ENCODE assay signal across 17 cellular contexts in genomic region chr13:114260818-114261217, GRCh38. TPM values are rescaled to one million over a fixed set of nuclear protein-coding genes. Genes with fewer than 3 reads are reported as not detected.
DNase-seq lines count a peak whose midpoint lies in the region; ATAC-seq, FAIRE-seq and TF ChIP-seq lines count a peak whose summit lies in the region.
"Had no signal": no experiment of that assay in that cellular context is flagged by ENCODE, and none has a peak within 500 bp of the region (broad histone marks: within the 10 kb centered on the region; RNA-seq: fewer than 3 reads in every experiment).

No MANE protein-coding gene starts in this region.

- no peaks in the 10 kb centered on the region for H3K27me3 Mint-ChIP-seq in activated naive CD4-positive, alpha-beta T cell treated with anti-CD3 and anti-CD28 coated beads, Interleukin-2, amount 10 ng/mL, durations not matched to agents 7 days and 5 days
- no peaks in the 10 kb centered on the region for H3K27me3 Mint-ChIP-seq in activated T-helper 17 cell treated with anti-CD3 and anti-CD28 coated beads, Interleukin-2, amount 50 U/mL, for 72 hours
- H3K27me3 Mint-ChIP-seq in neural crest cell (ENCODE audit: low read depth): no peaks in the 10 kb centered on the region
- H3K27me3 Mint-ChIP-seq: activated CD4-positive, alpha-beta T cell treated with anti-CD3 and anti-CD28 coated beads, Interleukin-2, amount 10 ng/mL, durations not matched to agents 24 days and 14 days had no signal

- no peak for TF ChIP-seq CTCF in neural crest cell (conservative IDR thresholded peaks at IDR 0.05)
- TF ChIP-seq CTCF in GM13976 (IDR thresholded peaks at IDR 0.05; ENCODE audit: borderline replicate concordance, control extremely low read depth, extremely low read depth, insufficient read depth, missing control alignments): no peak

- H3K36me3 Mint-ChIP-seq in activated naive CD4-positive, alpha-beta T cell treated with anti-CD3 and anti-CD28 coated beads, Interleukin-2, amount 50 U/mL, for 72 hours: peaks cover 22 to 39% of the 10 kb centered on the region in 2 donors
- peaks cover 71% of the 10 kb centered on the region for H3K36me3 Mint-ChIP-seq in activated naive CD4-positive, alpha-beta T cell treated with anti-CD3 and anti-CD28 coated beads, Interleukin-2, amount 10 ng/mL, durations not matched to agents 7 days and 5 days
- peaks cover 100% of the 10 kb centered on the region for H3K36me3 Mint-ChIP-seq in activated T-helper 17 cell treated with anti-CD3 and anti-CD28 coated beads, Interleukin-2, amount 50 U/mL, for 72 hours (ENCODE audit: low read depth)
- H3K36me3 Mint-ChIP-seq in neural crest cell (ENCODE audit: low read depth): peaks cover 9% of the 10 kb centered on the region

- peaks cover 43% of the 10 kb centered on the region for H3K4me1 Mint-ChIP-seq in activated naive CD4-positive, alpha-beta T cell treated with anti-CD3 and anti-CD28 coated beads, Interleukin-2, amount 10 ng/mL, durations not matched to agents 7 days and 5 days
- peaks cover 28% of the 10 kb centered on the region for H3K4me1 Mint-ChIP-seq in activated T-helper 17 cell treated with anti-CD3 and anti-CD28 coated beads, Interleukin-2, amount 50 U/mL, for 72 hours
- H3K4me1 Mint-ChIP-seq in neural crest cell: no peaks in the 10 kb centered on the region

- no peaks in the 10 kb centered on the region for H3K9me3 Mint-ChIP-seq in activated naive CD4-positive, alpha-beta T cell treated with anti-CD3 and anti-CD28 coated beads, Interleukin-2, amount 50 U/mL, for 72 hours
- no peaks in the 10 kb centered on the region for H3K9me3 Mint-ChIP-seq in activated naive CD4-positive, alpha-beta T cell treated with anti-CD3 and anti-CD28 coated beads, Interleukin-2, amount 10 ng/mL, durations not matched to agents 7 days and 5 days
- no peaks in the 10 kb centered on the region for H3K9me3 Mint-ChIP-seq in activated T-helper 17 cell treated with anti-CD3 and anti-CD28 coated beads, Interleukin-2, amount 50 U/mL, for 72 hours
- H3K9me3 Mint-ChIP-seq in neural crest cell: no peaks in the 10 kb centered on the region
- H3K9me3 Mint-ChIP-seq: activated CD4-positive, alpha-beta T cell treated with anti-CD3 and anti-CD28 coated beads, Interleukin-2, amount 10 ng/mL, durations not matched to agents 24 days and 14 days; activated naive CD4-positive, alpha-beta T cell treated with anti-CD3 and anti-CD28 coated beads for 36 hours had no signal

- no peak for TF ChIP-seq POLR2A in H54 (IDR thresholded peaks at IDR 0.05; ENCODE audit: low read depth, low read length)

- peak overlapping the region; percentile 11 to 88 for H3K27ac Mint-ChIP-seq in activated naive CD4-positive, alpha-beta T cell treated with anti-CD3 and anti-CD28 coated beads, Interleukin-2, amount 50 U/mL, for 72 hours
- H3K27ac Mint-ChIP-seq in activated naive CD4-positive, alpha-beta T cell treated with anti-CD3 and anti-CD28 coated beads, Interleukin-2, amount 10 ng/mL, durations not matched to agents 7 days and 5 days: no peak overlapping the region
- H3K27ac Mint-ChIP-seq in activated T-helper 17 cell treated with anti-CD3 and anti-CD28 coated beads, Interleukin-2, amount 50 U/mL, for 72 hours: peak overlapping the region; percentile 78
- peak overlapping the region; percentile 2 for H3K27ac Mint-ChIP-seq in neural crest cell (ENCODE audit: unreplicated experiment)

- no peak for DNase-seq in activated naive CD4-positive, alpha-beta T cell treated with anti-CD3 and anti-CD28 coated beads, Interleukin-2, amount 50 U/mL, for 72 hours (ENCODE audit: low spot score in 2 of 2)
- DNase-seq in activated naive CD4-positive, alpha-beta T cell treated with anti-CD3 and anti-CD28 coated beads, Interleukin-2, amount 10 ng/mL, durations not matched to agents 7 days and 5 days: no peak
- no peak for DNase-seq in H54 (ENCODE audit: insufficient read length, low spot score)
- DNase-seq in neural crest cell (ENCODE audit: low read depth, low spot score): no peak
- DNase-seq in urothelium cell line (ENCODE audit: low spot score): no peak
- DNase-seq in GM13976 (ENCODE audit: low spot score): no peak
- DNase-seq in DMS 273 treated with DMSO at 0.1 percent for 48 hours (lab: John Stamatoyannopoulos, UW): no peak
- DNase-seq: activated CD4-positive, alpha-beta T cell treated with anti-CD3 and anti-CD28 coated beads, Interleukin-2, amount 10 ng/mL, durations not matched to agents 24 days and 14 days; activated naive CD4-positive, alpha-beta T cell treated with anti-CD3 and anti-CD28 coated beads for 36 hours; head of caudate nucleus; KG1; left lung; stimulated activated CD4-positive, alpha-beta T cell treated with anti-CD3 and anti-CD28 coated beads, Interleukin-4, amount 100 ng/mL, for 1 hour; uterus had no signal

- peak; percentile 48 for FAIRE-seq in H54 (lab: Jason Lieb, UNC)
- no peak for FAIRE-seq in urothelium cell line (lab: Jason Lieb, UNC)
- FAIRE-seq: colon had no signal

- H3K4me3 Mint-ChIP-seq in activated naive CD4-positive, alpha-beta T cell treated with anti-CD3 and anti-CD28 coated beads, Interleukin-2, amount 10 ng/mL, durations not matched to agents 7 days and 5 days: no peak overlapping the region
- no peak overlapping the region for H3K4me3 Mint-ChIP-seq in activated T-helper 17 cell treated with anti-CD3 and anti-CD28 coated beads, Interleukin-2, amount 50 U/mL, for 72 hours
- H3K4me3 Mint-ChIP-seq in neural crest cell: no peak overlapping the region
- H3K4me3 Mint-ChIP-seq: activated CD4-positive, alpha-beta T cell treated with anti-CD3 and anti-CD28 coated beads, Interleukin-2, amount 10 ng/mL, durations not matched to agents 24 days and 14 days; activated naive CD4-positive, alpha-beta T cell treated with anti-CD3 and anti-CD28 coated beads for 36 hours had no signal

- CTCF ChIA-PET in activated naive CD4-positive, alpha-beta T cell treated with anti-CD3 and anti-CD28 coated beads, Interleukin-2, amount 10 ng/mL, durations not matched to agents 7 days and 5 days (lab: Charles Lee): no interaction called here

- no peak for ATAC-seq in activated naive CD4-positive, alpha-beta T cell treated with anti-CD3 and anti-CD28 coated beads, Interleukin-2, amount 50 U/mL, for 72 hours
- no peak for ATAC-seq in activated T-helper 17 cell treated with anti-CD3 and anti-CD28 coated beads, Interleukin-2, amount 50 U/mL, for 72 hours (replicated peaks)
- ATAC-seq: left lung, SK-N-SH treated with all-trans-retinoic acid at 6 μM for 48 hours had no signal

- in situ Hi-C loops in GM13976 (cut with MboI; ENCODE audit: low sequenced_read_pairs, unreplicated experiment): no loop called here

RNA-seq across cellular contexts. Expression of gene UPF3A, which starts 20.6 kb away (rescaled TPM):
- 10 to 100 TPM; 42.2 to 76.8 TPM for total RNA-seq in activated naive CD4-positive, alpha-beta T cell treated with anti-CD3 and anti-CD28 coated beads, Interleukin-2, amount 50 U/mL, for 72 hours
- total RNA-seq in activated T-helper 17 cell treated with anti-CD3 and anti-CD28 coated beads, Interleukin-2, amount 50 U/mL, for 72 hours: 10 to 100 TPM; 45.7 to 60.4 TPM
- 84.7 and 89.5 TPM in 2 replicates for total RNA-seq in neural crest cell

RNA-seq across cellular contexts. Expression of gene CDC16, which starts 26.1 kb away (rescaled TPM):
- total RNA-seq in activated naive CD4-positive, alpha-beta T cell treated with anti-CD3 and anti-CD28 coated beads, Interleukin-2, amount 50 U/mL, for 72 hours: 100 to 1,000 TPM in 1 of 2 donors, 10 to 100 TPM in 1; 85.1 to 108 TPM
- total RNA-seq in activated T-helper 17 cell treated with anti-CD3 and anti-CD28 coated beads, Interleukin-2, amount 50 U/mL, for 72 hours: 100 to 1,000 TPM in 1 of 2 donors, 10 to 100 TPM in 1; 61.9 to 100 TPM
- total RNA-seq in neural crest cell: 72.4 and 80.2 TPM in 2 replicates

RNA-seq across cellular contexts. Expression of gene CHAMP1, which starts 53.5 kb away (rescaled TPM):
- total RNA-seq in activated naive CD4-positive, alpha-beta T cell treated with anti-CD3 and anti-CD28 coated beads, Interleukin-2, amount 50 U/mL, for 72 hours: 10 to 100 TPM; 29.2 to 40.5 TPM
- total RNA-seq in activated T-helper 17 cell treated with anti-CD3 and anti-CD28 coated beads, Interleukin-2, amount 50 U/mL, for 72 hours: 10 to 100 TPM; 26.6 to 34.6 TPM
- 63.5 and 63.9 TPM in 2 replicates for total RNA-seq in neural crest cell
